21 cellular contexts compared by ENCODE assay signal in genomic region chr10:34288634-34289033, GRCh38.
DNase-seq lines count a peak whose midpoint lies in the region; ATAC-seq and TF ChIP-seq lines count a peak whose summit lies in the region.
"Had no signal": no experiment of that assay in that cellular context is flagged by ENCODE, and none has a peak within 500 bp of the region (broad histone marks: within the 10 kb centered on the region; RNA-seq: fewer than 3 reads in every experiment).

No MANE protein-coding gene starts in this region.

- no peaks in the 10 kb centered on the region for H3K4me1 Mint-ChIP-seq in T-cell
- H3K4me1 Mint-ChIP-seq: CD14-positive monocyte had no signal

- no peak overlapping the region for H2BK120ac ChIP-seq in mesenchymal stem cell (ENCODE audit: low read depth, low read length)

- no peak overlapping the region for H4K91ac ChIP-seq in mesenchymal stem cell (ENCODE audit: low read length)

- CTCF ChIA-PET in RWPE1 (lab: Yijun Ruan, JAX) (interaction anchor here (0.5 to 1.0 kb wide), 2 partner anchors 306 to 350 kb away, joined by 3 to 5 read pairs; no protein-coding TSS in a partner anchor), T-cell (lab: Charles Lee) (no interaction called here)

- H3K9me3 Mint-ChIP-seq in T-cell = no peaks in the 10 kb centered on the region
- H3K9me3 Mint-ChIP-seq: activated CD4-positive, alpha-beta memory T cell treated with anti-CD3 and anti-CD28 coated beads, Interleukin-2, amount 10 ng/mL, durations not matched to agents 7 days and 5 days; naive thymus-derived CD4-positive, alpha-beta T cell had no signal

- H3K36me3 ChIP-seq in fibroblast of lung (ENCODE audit: control insufficient read depth, insufficient read depth, low read length) = no peaks in the 10 kb centered on the region
- no peaks in the 10 kb centered on the region for H3K36me3 ChIP-seq in mesenchymal stem cell (ENCODE audit: control insufficient read depth in 1 of 2, insufficient read depth in 2 of 2, low read depth in 1 of 2, low read length in 2 of 2)
- H3K36me3 ChIP-seq in heart right ventricle = no peaks in the 10 kb centered on the region
- H3K36me3 ChIP-seq: right atrium auricular region had no signal

- peak; percentile 3 for DNase-seq in EL
- peak; percentile 43 for DNase-seq in RWPE1 (ENCODE audit: low spot score)
- peak; percentile 37 to 55 for DNase-seq in fibroblast of lung (ENCODE audit: low read depth in 2 of 2)
- DNase-seq in mesenchymal stem cell = peak; percentile 47
- DNase-seq in HT-29 (ENCODE audit: low spot score) = no peak
- no peak for DNase-seq in activated naive CD4-positive, alpha-beta T cell treated with Interleukin-2 at 50 U/mL for 16 hours
- no peak for DNase-seq in T-cell
- no peak for DNase-seq in heart right ventricle
- DNase-seq: activated CD4-positive, alpha-beta memory T cell treated with anti-CD3 and anti-CD28 coated beads, Interleukin-2, amount 10 ng/mL, durations not matched to agents 7 days and 5 days; amygdala; GF-D8; hippocampal formation; Kasumi-1; naive thymus-derived CD4-positive, alpha-beta T cell; NCI-H1105; NCI-H510A; RPMI8226; stimulated activated CD8-positive, alpha-beta memory T cell treated with anti-CD3 and anti-CD28 coated beads, Interleukin-4, amount 100 ng/mL, for 48 hours had no signal

- H4K20me1 ChIP-seq in fibroblast of lung (ENCODE audit: control insufficient read depth, extremely low read depth, insufficient read depth, low read length) = no peaks in the 10 kb centered on the region

- H3K27me3 Mint-ChIP-seq in T-cell = peaks cover 5 to 9% of the 10 kb centered on the region in 2 donors

- H2BK5ac ChIP-seq in mesenchymal stem cell (ENCODE audit: low read depth, low read length, poor library complexity, severe bottlenecking) = no peak overlapping the region

- H2BK12ac ChIP-seq in mesenchymal stem cell (ENCODE audit: low read length in 2 of 2) = no peak overlapping the region

- TF ChIP-seq CTCF in RWPE1 (conservative IDR thresholded peaks at IDR 0.05; ENCODE audit: low read depth) (no peak), fibroblast of lung (conservative IDR thresholded peaks at IDR 0.05 in 1 of 2, IDR thresholded peaks at IDR 0.05 in 1 of 2; ENCODE audit: low read depth in 1 of 2, low read length in 2 of 2) (no peak), heart right ventricle (IDR thresholded peaks at IDR 0.05) (no peak)

- H3K23ac ChIP-seq in mesenchymal stem cell (ENCODE audit: low read length in 2 of 2) = no peak overlapping the region

- H3K27ac ChIP-seq in RWPE1 (no peak overlapping the region; the same call in 1 of the 2 replicates), fibroblast of lung (ENCODE audit: insufficient read depth, low read length) (no peak overlapping the region), mesenchymal stem cell (ENCODE audit: low read length, poor library complexity, severe bottlenecking) (no peak overlapping the region), heart right ventricle (no peak overlapping the region)
- H3K27ac ChIP-seq: right atrium auricular region had no signal

- intact Hi-C loops in heart right ventricle (cut with DNase I) = no loop called here

- H3K14ac ChIP-seq in mesenchymal stem cell (ENCODE audit: low read length in 2 of 2) = no peak overlapping the region

- peak overlapping the region in 1 of 2 experiments; percentile 89 for H3K4ac ChIP-seq in mesenchymal stem cell (ENCODE audit: low read depth in 1 of 2, low read length in 2 of 2)

- ATAC-seq in T-cell (replicated peaks in 1 of 4) = no peak
- no peak for ATAC-seq in heart right ventricle
- ATAC-seq: naive thymus-derived CD4-positive, alpha-beta T cell; SK-N-SH treated with all-trans-retinoic acid at 6 μM for 48 hours had no signal

- no peaks in the 10 kb centered on the region for H3K79me2 ChIP-seq in fibroblast of lung (ENCODE audit: control insufficient read depth, insufficient read depth, low read length)

- H3K18ac ChIP-seq in mesenchymal stem cell (ENCODE audit: low read depth in 1 of 2, low read length in 2 of 2) = no peak overlapping the region

- H2AFZ ChIP-seq in fibroblast of lung (ENCODE audit: low read length) (no peak overlapping the region), mesenchymal stem cell (ENCODE audit: low read depth, low read length) (no peak overlapping the region)

- H3K9me3 ChIP-seq in fibroblast of lung (ENCODE audit: control insufficient read depth, insufficient read depth, low read depth, low read length) = no peaks in the 10 kb centered on the region
- H3K9me3 ChIP-seq in mesenchymal stem cell (ENCODE audit: control insufficient read depth, low read length) = no peaks in the 10 kb centered on the region
- H3K9me3 ChIP-seq in heart right ventricle = no peaks in the 10 kb centered on the region
- H3K9me3 ChIP-seq: right atrium auricular region had no signal

- H3K4me3 ChIP-seq in fibroblast of lung (replicated peaks in 1 of 4; ENCODE audit: control extremely low read depth in 1 of 4, insufficient read depth in 1 of 4, low read depth in 3 of 4, low read length in 4 of 4) (no peak overlapping the region), mesenchymal stem cell (ENCODE audit: insufficient read depth in 1 of 2, low read depth in 1 of 2, low read length in 2 of 2) (no peak overlapping the region), heart right ventricle (no peak overlapping the region)
- H3K4me3 ChIP-seq: right atrium auricular region had no signal

- H3K4me1 ChIP-seq in fibroblast of lung (ENCODE audit: control insufficient read depth, extremely low read depth, insufficient read depth, low read length) (peaks cover 15% of the 10 kb centered on the region), mesenchymal stem cell (ENCODE audit: control insufficient read depth, insufficient read depth, low read depth, low read length) (peaks cover 6% of the 10 kb centered on the region), heart right ventricle (peaks cover 0 to 13% (median 0%) of the 10 kb centered on the region in 9 donors)

- H3K36me3 Mint-ChIP-seq in T-cell = no peaks in the 10 kb centered on the region
- H3K36me3 Mint-ChIP-seq: CD14-positive monocyte; naive thymus-derived CD4-positive, alpha-beta T cell had no signal

- WGBS in mesenchymal stem cell = 64% methylated on average over 3 of the region's 3 CpGs
- WGBS in heart right ventricle, 2 donors = 85 to 91% methylated on average over 3 of the region's 3 CpGs

- H3K27me3 ChIP-seq in fibroblast of lung (ENCODE audit: control insufficient read depth, insufficient read depth, low read length) (no peaks in the 10 kb centered on the region), mesenchymal stem cell (ENCODE audit: control insufficient read depth in 1 of 2, insufficient read depth in 1 of 2, low read length in 2 of 2) (no peaks in the 10 kb centered on the region), heart right ventricle (no peaks in the 10 kb centered on the region)
- H3K27me3 ChIP-seq: right atrium auricular region had no signal

- no peak overlapping the region for H2AK5ac ChIP-seq in mesenchymal stem cell (ENCODE audit: low read length, severe bottlenecking)

- no peak overlapping the region for H3K4me3 Mint-ChIP-seq in T-cell
- H3K4me3 Mint-ChIP-seq: activated CD4-positive, alpha-beta memory T cell treated with anti-CD3 and anti-CD28 coated beads, Interleukin-2, amount 10 ng/mL, durations not matched to agents 7 days and 5 days; CD14-positive monocyte; naive thymus-derived CD4-positive, alpha-beta T cell had no signal

- H3K79me1 ChIP-seq in mesenchymal stem cell (replicated peaks; ENCODE audit: low read length, poor library complexity, severe bottlenecking) = peaks cover 13% of the 10 kb centered on the region

- POLR2A ChIA-PET in RWPE1 (lab: Yijun Ruan, JAX; ENCODE audit: low non-redundant PET) = no interaction called here
- POLR2A ChIA-PET in T-cell (lab: Charles Lee) = no interaction called here

- H4K8ac ChIP-seq in mesenchymal stem cell (ENCODE audit: low read length) = no peak overlapping the region

- H3K9ac ChIP-seq in fibroblast of lung (ENCODE audit: insufficient read depth, low read length) = no peak overlapping the region
- no peak overlapping the region for H3K9ac ChIP-seq in mesenchymal stem cell (ENCODE audit: low read length)

- H3K27ac Mint-ChIP-seq in T-cell = no peak overlapping the region
- H3K27ac Mint-ChIP-seq: activated CD4-positive, alpha-beta memory T cell treated with anti-CD3 and anti-CD28 coated beads, Interleukin-2, amount 10 ng/mL, durations not matched to agents 7 days and 5 days; CD14-positive monocyte; naive thymus-derived CD4-positive, alpha-beta T cell had no signal

- no peak overlapping the region for H2BK15ac ChIP-seq in mesenchymal stem cell (ENCODE audit: low read depth, poor library complexity, severe bottlenecking)

- no peak overlapping the region for H3K4me2 ChIP-seq in fibroblast of lung (ENCODE audit: extremely low read depth, insufficient read depth, low read length)
- H3K4me2 ChIP-seq in mesenchymal stem cell (ENCODE audit: low read length, poor library complexity, severe bottlenecking) = no peak overlapping the region

Comparison
In these comparisons a context has a peak if more than half of its experiments do, and no peak if none do; other contexts are left out.
1. DNase-seq: peak in EL (single experiment), RWPE1 (single experiment), fibroblast of lung (2 of 2) and mesenchymal stem cell (single experiment); none in HT-29 (single experiment), activated naive CD4-positive, alpha-beta T cell treated with Interleukin-2 at 50 U/mL for 16 hours (single experiment), T-cell (0 of 34) and heart right ventricle (0 of 2).